ENCODE assay signal across 8 cellular contexts in genomic region chr17:8435245-8436168, GRCh38. TPM values are rescaled to one million over a fixed set of nuclear protein-coding genes. Genes with fewer than 3 reads are reported as not detected.
DNase-seq lines count a peak whose midpoint lies in the region; ATAC-seq and TF ChIP-seq lines count a peak whose summit lies in the region.

NDEL1 (plus strand) TSS chr17:8435884; CDS start chr17:8444272, 8,388 bp downstream.

- no peaks in the 10 kb centered on the region for H3K9me3 ChIP-seq in Caco-2

- H3K36me3 ChIP-seq in Caco-2 (ENCODE audit: control insufficient read depth, insufficient read depth, low read length), result no peaks in the 10 kb centered on the region

- ATAC-seq in GM21390 (IDR thresholded peaks at IDR 0.05; ENCODE audit: unreplicated experiment) (peak; percentile 95), memory B cell (ENCODE audit: low read depth) (peak; percentile 90)
- ATAC-seq in effector memory CD8-positive, alpha-beta T cell (replicated peaks), result peak; percentile 92

- peak within 1 kb of the TSS; percentile 84 for H3K4me3 ChIP-seq in Caco-2 (ENCODE audit: low read depth, low read length)

- no peaks in the 10 kb centered on the region for H3K4me1 ChIP-seq in Caco-2

- CTCF ChIA-PET in Caco-2 (lab: Charles Lee), result interaction anchor here (1.2 to 2.1 kb wide), 2 partner anchors 25 to 52 kb away, joined by 3 to 10 read pairs; no protein-coding TSS in a partner anchor

- POLR2A ChIA-PET in Caco-2 (lab: Charles Lee), result interaction anchor here (0.6 to 1.5 kb wide), 6 partner anchors 16 to 262 kb away, joined by 3 to 7 read pairs (median 4); partner anchors contain the start of gene SLC25A35

- H3K27me3 Mint-ChIP-seq in Caco-2 (ENCODE audit: insufficient read depth, unreplicated experiment), result no peaks in the 10 kb centered on the region
- H3K27me3 Mint-ChIP-seq in effector memory CD8-positive, alpha-beta T cell, result no peaks in the 10 kb centered on the region
- no peaks in the 10 kb centered on the region for H3K27me3 Mint-ChIP-seq in memory B cell

- peak within 1 kb of the TSS; percentile 86 for H3K27ac Mint-ChIP-seq in Caco-2 (ENCODE audit: unreplicated experiment)
- H3K27ac Mint-ChIP-seq in effector memory CD8-positive, alpha-beta T cell, result peak within 1 kb of the TSS; percentile 96 to 98
- peak within 1 kb of the TSS; percentile 98 for H3K27ac Mint-ChIP-seq in memory B cell

- no peaks in the 10 kb centered on the region for H3K4me1 Mint-ChIP-seq in Caco-2 (ENCODE audit: low read depth, unreplicated experiment)
- H3K4me1 Mint-ChIP-seq in effector memory CD8-positive, alpha-beta T cell (ENCODE audit: low read depth in 2 of 2), result peaks cover 18 to 36% of the 10 kb centered on the region in 2 donors
- H3K4me1 Mint-ChIP-seq in memory B cell, result peaks cover 15% of the 10 kb centered on the region

- BruUV-seq in Caco-2 (replicated peaks; lab: Mats Ljungman, UMichigan), result TSS peak; percentile 97

- H3K4me3 Mint-ChIP-seq in Caco-2 (ENCODE audit: unreplicated experiment), result peak within 1 kb of the TSS; percentile 85
- H3K4me3 Mint-ChIP-seq in effector memory CD8-positive, alpha-beta T cell, result peak within 1 kb of the TSS; percentile 93 to 97
- H3K4me3 Mint-ChIP-seq in memory B cell, result peak within 1 kb of the TSS; percentile 97

- TF ChIP-seq CTCF in Caco-2 (IDR thresholded peaks at IDR 0.05; ENCODE audit: insufficient read depth in 1 of 2, low read depth in 1 of 2, low read length in 1 of 2, severe bottlenecking in 1 of 2, unreplicated experiment in 1 of 2), result no peak

- intact Hi-C loops in Caco-2 (cut with micrococcal nuclease; ENCODE audit: unreplicated experiment), result no loop called here

- H3K9me3 Mint-ChIP-seq in Caco-2 (ENCODE audit: unreplicated experiment) (no peaks in the 10 kb centered on the region), memory B cell (no peaks in the 10 kb centered on the region)
- no peaks in the 10 kb centered on the region for H3K9me3 Mint-ChIP-seq in effector memory CD8-positive, alpha-beta T cell

- H3K27me3 ChIP-seq in Caco-2 (replicated peaks; ENCODE audit: control insufficient read depth, insufficient read depth, low read length), result no peaks in the 10 kb centered on the region

- H3K36me3 Mint-ChIP-seq in Caco-2 (ENCODE audit: insufficient read depth, unreplicated experiment) (peaks cover 8% of the 10 kb centered on the region), memory B cell (peaks cover 3% of the 10 kb centered on the region)
- peaks cover 38% of the 10 kb centered on the region for H3K36me3 Mint-ChIP-seq in effector memory CD8-positive, alpha-beta T cell (ENCODE audit: insufficient read depth)

- DNase-seq in Caco-2 (peak; percentile 94 to 95), HUDEP-2 (lab: John Stamatoyannopoulos, UW; ENCODE audit: unreplicated experiment in 76 of 76) (peak in 75 of 76 experiments; percentile 56 to 99 (median 96)), NOMO-1 treated with dmso at 0.1 percent for 144 hours (lab: John Stamatoyannopoulos, UW; ENCODE audit: unreplicated experiment) (peak; percentile 95), memory B cell (ENCODE audit: low spot score in 2 of 2) (peak; percentile 96 to 98)
- peak; percentile 97 to 98 (median 97) for DNase-seq in activated CD8-positive, alpha-beta memory T cell treated with anti-CD3 and anti-CD28 coated beads for 48 hours (ENCODE audit: low read depth in 2 of 3, low spot score in 2 of 3)
- DNase-seq in effector memory CD8-positive, alpha-beta T cell, result peak; percentile 98 to 99 (median 99)
- DNase-seq in stimulated activated CD8-positive, alpha-beta memory T cell treated with anti-CD3 and anti-CD28 coated beads, Interleukin-12 subunit alpha, Interleukin-12 subunit beta, amount 100 ng/mL, for 1 hour (ENCODE audit: low read depth), result peak; percentile 99

RNA-seq across cellular contexts. Expression of gene NDEL1, which starts in this region (rescaled TPM):
- 32.2 and 32.3 TPM in 2 replicates for total RNA-seq in Caco-2 (2022)

Comparison
In these comparisons a context has a peak if more than half of its experiments do, and no peak if none do; other contexts are left out.
1. Peak in every context shown above with its lines: DNase-seq, ATAC-seq and H3K4me3 ChIP-seq.